ENCODE assay signal across 8 cellular contexts in genomic region chr14:22556990-22557623, GRCh38. TPM values are rescaled to one million over a fixed set of nuclear protein-coding genes. Genes with fewer than 3 reads are reported as not detected.
A peak's percentile ranks its signal among the peaks of the same experiment; 100 is the strongest.
DNase-seq lines count a peak whose midpoint lies in the region; ATAC-seq and TF ChIP-seq lines count a peak whose summit lies in the region.

No MANE protein-coding gene starts in this region.

- TF ChIP-seq CTCF in astrocyte of the cerebellum (IDR thresholded peaks at IDR 0.05; ENCODE audit: low read depth, low read length, missing control alignments) = peak; percentile 95

- ATAC-seq in HG02610 (IDR thresholded peaks at IDR 0.05; ENCODE audit: unreplicated experiment) (peak; percentile 23), sciatic nerve (peak; percentile 92), HG03095 (IDR thresholded peaks at IDR 0.05; ENCODE audit: unreplicated experiment) (no peak)

- H3K4me3 ChIP-seq in astrocyte of the cerebellum (ENCODE audit: low read depth, low read length) = peak overlapping the region; percentile 20

- DNase-seq in GM04504 (ENCODE audit: low read depth) (peak; percentile 37), NCI-H128 (lab: John Stamatoyannopoulos, UW; ENCODE audit: unreplicated experiment) (peak; percentile 45), T1000 (lab: John Stamatoyannopoulos, UW) (peak; percentile 68), astrocyte of the cerebellum (ENCODE audit: low read depth) (peak; percentile 34), hippocampal formation (lab: John Stamatoyannopoulos, UW) (peak; percentile 56 to 60), sciatic nerve (ENCODE audit: low spot score) (peak; percentile 93)

- intact Hi-C loops in sciatic nerve (cut with DNase I) = no loop called here

- in situ Hi-C loops in astrocyte of the cerebellum (cut with HindIII; ENCODE audit: low sequenced_read_pairs) = no loop called here

RNA-seq across cellular contexts. Expression of gene DAD1, which starts 31.9 kb away (rescaled TPM):
- total RNA-seq in sciatic nerve = 163 TPM

RNA-seq across cellular contexts. Expression of gene ABHD4, which starts 41.0 kb away (rescaled TPM):
- total RNA-seq in sciatic nerve = 45.2 TPM

Comparison
In these comparisons a context has a peak if more than half of its experiments do, and no peak if none do; other contexts are left out.
1. DNase-seq: peak in every context shown above with its lines; median percentile 93 in sciatic nerve; 68 in T1000; 58 in hippocampal formation; 45 in NCI-H128; 37 in GM04504; 34 in astrocyte of the cerebellum.